In genomic region chr1:149962736-149963135, GRCh38 we compare ENCODE assay signal across 10 cellular contexts. TPM values are rescaled to one million over a fixed set of nuclear protein-coding genes. Genes with fewer than 3 reads are reported as not detected.
DNase-seq lines count a peak whose midpoint lies in the region; ATAC-seq and TF ChIP-seq lines count a peak whose summit lies in the region.
"Had no signal": no experiment of that assay in that cellular context is flagged by ENCODE, and none has a peak within 500 bp of the region (broad histone marks: within the 10 kb centered on the region; RNA-seq: fewer than 3 reads in every experiment).

No MANE protein-coding gene starts in this region.

- H3K27me3 Mint-ChIP-seq in T-cell, result no peaks in the 10 kb centered on the region

- POLR2A ChIA-PET in T-cell (lab: Charles Lee), result no interaction called here

- no peak for TF ChIP-seq CTCF in DND-41 (IDR thresholded peaks at IDR 0.05; ENCODE audit: borderline replicate concordance, extremely low read depth, low read length, poor library complexity, severe bottlenecking)
- TF ChIP-seq CTCF in esophagus muscularis mucosa (IDR thresholded peaks at IDR 0.05), result no peak
- TF ChIP-seq CTCF in gastrocnemius medialis (IDR thresholded peaks at IDR 0.05 in 4 of 5, conservative IDR thresholded peaks at IDR 0.05 in 1 of 5), result no peak

- peaks cover 14 to 22% (median 21%) of the 10 kb centered on the region in 3 donors for H3K4me1 Mint-ChIP-seq in T-cell

- H3K36me3 ChIP-seq in DND-41 (ENCODE audit: insufficient read depth, low read length) (no peaks in the 10 kb centered on the region), esophagus muscularis mucosa (peaks cover 38 to 87% (median 73%) of the 10 kb centered on the region in 4 donors), gastrocnemius medialis (peaks cover 0 to 83% of the 10 kb centered on the region in 2 donors), HAP-1 (replicated peaks) (peaks cover 42% of the 10 kb centered on the region)

- no peaks in the 10 kb centered on the region for H3K9me3 Mint-ChIP-seq in T-cell
- H3K9me3 Mint-ChIP-seq: CD8-positive, alpha-beta T cell; naive thymus-derived CD8-positive, alpha-beta T cell had no signal

- ATAC-seq in DND-41 (ENCODE audit: insufficient read depth, low read depth) (no peak), T-cell (replicated peaks in 1 of 4) (no peak), gastrocnemius medialis (no peak), GM21786 (IDR thresholded peaks at IDR 0.05; ENCODE audit: unreplicated experiment) (no peak), GM21515 (IDR thresholded peaks at IDR 0.05; ENCODE audit: unreplicated experiment) (no peak), GM18517 (IDR thresholded peaks at IDR 0.05; ENCODE audit: unreplicated experiment) (no peak)

- intact Hi-C loops in esophagus muscularis mucosa (cut with DNase I), result loop anchor here (2.0 to 5.0 kb wide), 3 partner anchors 88 to 225 kb away; no protein-coding TSS in a partner anchor
- intact Hi-C loops in gastrocnemius medialis (cut with DNase I; ENCODE audit: low total_unique reads), result loop anchor here (1.0 to 5.0 kb wide), 3 partner anchors 45 to 206 kb away; no protein-coding TSS in a partner anchor

- CTCF ChIA-PET in T-cell (lab: Charles Lee), result interaction anchor here (0.5 to 3.1 kb wide), 14 partner anchors 18 to 227 kb away, joined by 3 to 40 read pairs (median 3); partner anchors contain the start of gene OTUD7B (in 1 of the 2)

- TF ChIP-seq POLR2A in esophagus muscularis mucosa (IDR thresholded peaks at IDR 0.05; ENCODE audit: low read depth) (no peak), gastrocnemius medialis (IDR thresholded peaks at IDR 0.05) (no peak)

- no peak overlapping the region for H3K9ac ChIP-seq in DND-41 (ENCODE audit: low read depth, low read length)

- no peak overlapping the region for H3K4me2 ChIP-seq in DND-41 (ENCODE audit: insufficient read depth, low read length)

- H3K36me3 Mint-ChIP-seq in T-cell, result peaks cover 35% of the 10 kb centered on the region

- H3K4me3 ChIP-seq in DND-41 (ENCODE audit: low read depth in 1 of 2, low read length in 2 of 2) (no peak overlapping the region), esophagus muscularis mucosa (no peak overlapping the region), gastrocnemius medialis (no peak overlapping the region), HAP-1 (no peak overlapping the region)

- H3K79me2 ChIP-seq in DND-41 (ENCODE audit: insufficient read depth, low read length), result no peaks in the 10 kb centered on the region

- H3K27ac Mint-ChIP-seq in T-cell, result peak overlapping the region; percentile 40 to 55
- H3K27ac Mint-ChIP-seq: CD8-positive, alpha-beta T cell had no signal

- TF ChIP-seq EP300 in esophagus muscularis mucosa (IDR thresholded peaks at IDR 0.05), result no peak

- H3K27me3 ChIP-seq in DND-41 (ENCODE audit: insufficient read depth, low read length, poor library complexity) (no peaks in the 10 kb centered on the region), esophagus muscularis mucosa (no peaks in the 10 kb centered on the region), gastrocnemius medialis (no peaks in the 10 kb centered on the region), HAP-1 (ENCODE audit: low read depth) (no peaks in the 10 kb centered on the region)

- in situ Hi-C loops in gastrocnemius medialis (cut with MboI; ENCODE audit: low sequenced_read_pairs in 4 of 4), result loop anchor here (5.0 to 25.0 kb wide), 6 partner anchors 85 to 225 kb away; no protein-coding TSS in a partner anchor
- in situ Hi-C loops in HAP-1 (cut with MboI; ENCODE audit: low sequenced_read_pairs), result loop anchor here (5.0 kb wide), 1 partner anchor 85 kb away; no protein-coding TSS in a partner anchor

- H3K27ac ChIP-seq in DND-41 (ENCODE audit: low read length), result no peak overlapping the region
- H3K27ac ChIP-seq in esophagus muscularis mucosa (replicated peaks in 1 of 4), result peak overlapping the region; percentile 25 to 72 (median 47)
- peak overlapping the region in 3 of 4 donors; percentile 26 to 30 (median 26) for H3K27ac ChIP-seq in gastrocnemius medialis

- H3K4me1 ChIP-seq in DND-41 (ENCODE audit: insufficient read depth, low read length), result peaks cover 11% of the 10 kb centered on the region
- H3K4me1 ChIP-seq in esophagus muscularis mucosa, result peaks cover 7 to 30% (median 20%) of the 10 kb centered on the region in 4 donors
- H3K4me1 ChIP-seq in gastrocnemius medialis, result peaks cover 0 to 5% of the 10 kb centered on the region in 2 donors
- no peaks in the 10 kb centered on the region for H3K4me1 ChIP-seq in HAP-1

- H3K9me3 ChIP-seq in DND-41 (ENCODE audit: insufficient read depth, low read length, severe bottlenecking), result peaks cover 3% of the 10 kb centered on the region
- no peaks in the 10 kb centered on the region for H3K9me3 ChIP-seq in esophagus muscularis mucosa
- no peaks in the 10 kb centered on the region for H3K9me3 ChIP-seq in gastrocnemius medialis
- H3K9me3 ChIP-seq in HAP-1, result no peaks in the 10 kb centered on the region

- no peak overlapping the region for H3K4me3 Mint-ChIP-seq in T-cell
- H3K4me3 Mint-ChIP-seq: CD8-positive, alpha-beta T cell; naive thymus-derived CD8-positive, alpha-beta T cell had no signal

- DNase-seq in DND-41 (no peak), T-cell (no peak), esophagus muscularis mucosa (ENCODE audit: extremely low spot score) (no peak), gastrocnemius medialis (no peak), HAP-1 (ENCODE audit: low spot score in 2 of 2) (no peak)

- 75% methylated on average over 2 of the region's 2 CpGs for WGBS in esophagus muscularis mucosa

- H2AFZ ChIP-seq in DND-41 (ENCODE audit: low read depth, low read length), result peak overlapping the region; percentile 4; the same call in 1 of the 2 replicates

- no peaks in the 10 kb centered on the region for H4K20me1 ChIP-seq in DND-41 (ENCODE audit: insufficient read depth, low read length)

RNA-seq across cellular contexts. Expression of gene MTMR11, which starts 26.1 kb away (rescaled TPM):
- total RNA-seq in T-cell, result 1 to 10 TPM in 4 of 5 donors, under 1 TPM in 1; 0.58 to 2.5 (median 1.5) TPM
- total RNA-seq in esophagus muscularis mucosa, result 10 to 100 TPM in 2 of 4 donors, 1 to 10 TPM in 2; 7.3 to 15.0 (median 10.5) TPM
- 1 to 10 TPM; 1.2 to 4.6 (median 3.5) TPM for total RNA-seq in gastrocnemius medialis

RNA-seq across cellular contexts. Expression of gene SF3B4, which starts 35.1 kb away (rescaled TPM):
- total RNA-seq in T-cell, result 10 to 100 TPM; 45.3 to 54.6 (median 51.6) TPM
- 10 to 100 TPM; 12.1 to 21.6 (median 14.0) TPM for total RNA-seq in esophagus muscularis mucosa
- total RNA-seq in gastrocnemius medialis, result 10 to 100 TPM in 1 of 4 donors, 1 to 10 TPM in 3; 4.4 to 17.4 (median 8.1) TPM

RNA-seq across cellular contexts. Expression of gene SV2A, which starts 45.1 kb away (rescaled TPM):
- total RNA-seq in T-cell (1 to 10 TPM; 3.1 to 4.5 (median 3.9) TPM), esophagus muscularis mucosa (1 to 10 TPM; 3.3 to 8.6 (median 5.5) TPM), gastrocnemius medialis (under 1 TPM; 0.12 to 0.56 (median 0.30) TPM)

RNA-seq across cellular contexts. Expression of gene OTUD7B, which starts 47.8 kb away (rescaled TPM):
- total RNA-seq in T-cell (10 to 100 TPM in 3 of 5 donors, 1 to 10 TPM in 2; 7.8 to 13.7 (median 10.2) TPM), esophagus muscularis mucosa (10 to 100 TPM; 23.7 to 41.1 (median 30.4) TPM), gastrocnemius medialis (10 to 100 TPM; 27.2 to 51.3 (median 43.6) TPM)
